8 cellular contexts compared by ENCODE assay signal in the genomic region with DNA sequence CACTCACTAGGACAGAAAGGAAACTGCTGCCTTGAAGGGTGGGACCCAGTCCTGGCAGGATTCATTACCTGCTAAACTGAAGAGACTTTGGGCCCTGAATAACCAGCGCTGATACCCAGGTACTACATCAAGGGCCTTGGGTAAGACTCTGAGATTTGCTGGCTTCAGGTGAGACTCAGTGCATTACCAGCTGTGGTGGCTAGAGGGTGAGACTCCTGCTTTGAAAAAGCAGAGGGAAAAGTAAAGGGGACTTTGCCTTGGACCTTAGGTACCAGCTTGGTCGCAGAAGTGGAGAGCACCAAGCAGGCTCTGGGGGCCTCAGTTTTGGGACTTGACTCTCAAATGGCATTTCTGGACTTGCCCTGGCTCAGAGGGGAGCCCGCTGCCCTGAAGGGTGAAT.
"Had no signal": no experiment of that assay in that cellular context is flagged by ENCODE, and none has a peak within 500 bp of the region (broad histone marks: within the 10 kb centered on the region; RNA-seq: fewer than 3 reads in every experiment).

No MANE protein-coding gene starts in this region.

- H3K27ac Mint-ChIP-seq: HFFc6, IgD-negative memory B cell had no signal

- H3K4me1 Mint-ChIP-seq: IgD-negative memory B cell had no signal

- H3K36me3 Mint-ChIP-seq: IgD-negative memory B cell had no signal

- ATAC-seq: HCT116, HepG2 had no signal

- H3K27me3 Mint-ChIP-seq: IgD-negative memory B cell had no signal

- H3K27ac ChIP-seq: HL-60 had no signal

- DNase-seq: GOT3, H7, HFFc6, KBM-7 had no signal

- H3K4me3 Mint-ChIP-seq: HFFc6, IgD-negative memory B cell had no signal
